In genomic region chr1:155001688-155002474, GRCh38 we compare ENCODE assay signal across 8 cellular contexts. TPM values are rescaled to one million over a fixed set of nuclear protein-coding genes. Genes with fewer than 3 reads are reported as not detected.
A peak's percentile ranks its signal among the peaks of the same experiment; 100 is the strongest.
DNase-seq lines count a peak whose midpoint lies in the region; ATAC-seq and TF ChIP-seq lines count a peak whose summit lies in the region.

No MANE protein-coding gene starts in this region.

- DNase-seq in Caki2 (ENCODE audit: low read depth) (peak; percentile 93), OCI-M1 (lab: John Stamatoyannopoulos, UW) (peak; percentile 99), activated T-cell treated with anti-CD3 and anti-CD28 coated beads for 48 hours (ENCODE audit: low read depth) (peak; percentile 98), epithelial cell of proximal tubule (ENCODE audit: low read depth) (peak; percentile 80), mucosa of gallbladder (ENCODE audit: low spot score) (peak; percentile 100)
- peak; percentile 90 to 95 for DNase-seq in stimulated activated CD8-positive, alpha-beta memory T cell treated with anti-CD3 and anti-CD28 coated beads, Interleukin-4, amount 100 ng/mL, for 1 hour (ENCODE audit: low read depth in 2 of 2, low spot score in 1 of 2)

- ATAC-seq in GM21515 (IDR thresholded peaks at IDR 0.05; ENCODE audit: unreplicated experiment), result peak; percentile 49

- peak; percentile 61 for TF ChIP-seq CTCF in epithelial cell of proximal tubule (conservative IDR thresholded peaks at IDR 0.05; ENCODE audit: low read depth, low read length)

- peak overlapping the region; percentile 74 for H3K4me3 ChIP-seq in epithelial cell of proximal tubule (ENCODE audit: low read depth, low read length)

- peak; percentile 29; the same call in 1 of the 2 replicates for TF ChIP-seq RAD21 in Ishikawa (IDR thresholded peaks at IDR 0.05; ENCODE audit: low read depth)

- no peak for TF ChIP-seq EP300 in Ishikawa (IDR thresholded peaks at IDR 0.05; ENCODE audit: borderline replicate concordance)

- in situ Hi-C loops in Caki2 (cut with HindIII; ENCODE audit: low pct_unique_long_range_greater_than_20kb, low sequenced_read_pairs), result no loop called here

TF ChIP-seq in Ishikawa, 13 proteins besides CTCF, POLR2A, EP300 and RAD21:
- TF ChIP-seq USF1 (IDR thresholded peaks at IDR 0.05) (no peak), CREB1 (IDR thresholded peaks at IDR 0.05; ENCODE audit: low read depth) (peak; percentile 47; the same call in 1 of the 2 replicates), YY1 (IDR thresholded peaks at IDR 0.05; ENCODE audit: low read depth) (no peak), TCF12 (IDR thresholded peaks at IDR 0.05; ENCODE audit: low read depth) (peak; percentile 34; the same call in 1 of the 2 replicates), REST (IDR thresholded peaks at IDR 0.05; ENCODE audit: low read depth) (no peak), TEAD4 (IDR thresholded peaks at IDR 0.05) (peak; percentile 3; the same call in 1 of the 2 replicates), EGR1 (IDR thresholded peaks at IDR 0.05) (0 out of 2 replicates have a peak, but pooled peaks have one; percentile 22), CEBPB (IDR thresholded peaks at IDR 0.05) (no peak), TAF1 (IDR thresholded peaks at IDR 0.05; ENCODE audit: low read depth) (peak; percentile 75; the same call in 1 of the 2 replicates), ZBTB7A (IDR thresholded peaks at IDR 0.05; ENCODE audit: low read depth) (peak; percentile 97)

RNA-seq across cellular contexts. Expression of gene ZBTB7B, which starts 0.7 kb away (rescaled TPM):
- 12.2 and 22.8 TPM in 2 replicates for total RNA-seq in Caki2 (2014; rRNA removed; shearing (Covaris generic); ENCODE audit: low replicate concordance)
- total RNA-seq in epithelial cell of proximal tubule (20.4 and 20.7 TPM in 2 replicates), mucosa of gallbladder (122 TPM)

RNA-seq across cellular contexts. Expression of gene LENEP, which starts 8.5 kb away (rescaled TPM):
- total RNA-seq in Caki2 (2014; rRNA removed; shearing (Covaris generic); ENCODE audit: low replicate concordance), result not detected in 2 replicates
- not detected in 2 replicates for total RNA-seq in epithelial cell of proximal tubule
- total RNA-seq in mucosa of gallbladder, result not detected

RNA-seq across cellular contexts. Expression of gene FLAD1, which starts 18.7 kb away (rescaled TPM):
- 33.4 and 41.9 TPM in 2 replicates for total RNA-seq in Caki2 (2014; rRNA removed; shearing (Covaris generic); ENCODE audit: low replicate concordance)
- total RNA-seq in epithelial cell of proximal tubule (41.9 and 67.5 TPM in 2 replicates), mucosa of gallbladder (37.9 TPM)

RNA-seq across cellular contexts. Expression of gene CKS1B, which starts 27.4 kb away (rescaled TPM):
- 166 and 305 TPM in 2 replicates for total RNA-seq in Caki2 (2014; rRNA removed; shearing (Covaris generic); ENCODE audit: low replicate concordance)
- total RNA-seq in epithelial cell of proximal tubule, result 289 and 358 TPM in 2 replicates
- 27.1 TPM for total RNA-seq in mucosa of gallbladder

RNA-seq across cellular contexts. Expression of gene SHC1, which starts 31.3 kb away (rescaled TPM):
- 95.0 and 109 TPM in 2 replicates for total RNA-seq in Caki2 (2014; rRNA removed; shearing (Covaris generic); ENCODE audit: low replicate concordance)
- total RNA-seq in epithelial cell of proximal tubule (131 and 155 TPM in 2 replicates), mucosa of gallbladder (123 TPM)

Comparison
In these comparisons a context has a peak if more than half of its experiments do, and no peak if none do; other contexts are left out.
1. Peak in every context shown above with its lines: DNase-seq, ATAC-seq and H3K4me3 ChIP-seq.